1 cellular context compared by ENCODE assay signal in the genomic region with DNA sequence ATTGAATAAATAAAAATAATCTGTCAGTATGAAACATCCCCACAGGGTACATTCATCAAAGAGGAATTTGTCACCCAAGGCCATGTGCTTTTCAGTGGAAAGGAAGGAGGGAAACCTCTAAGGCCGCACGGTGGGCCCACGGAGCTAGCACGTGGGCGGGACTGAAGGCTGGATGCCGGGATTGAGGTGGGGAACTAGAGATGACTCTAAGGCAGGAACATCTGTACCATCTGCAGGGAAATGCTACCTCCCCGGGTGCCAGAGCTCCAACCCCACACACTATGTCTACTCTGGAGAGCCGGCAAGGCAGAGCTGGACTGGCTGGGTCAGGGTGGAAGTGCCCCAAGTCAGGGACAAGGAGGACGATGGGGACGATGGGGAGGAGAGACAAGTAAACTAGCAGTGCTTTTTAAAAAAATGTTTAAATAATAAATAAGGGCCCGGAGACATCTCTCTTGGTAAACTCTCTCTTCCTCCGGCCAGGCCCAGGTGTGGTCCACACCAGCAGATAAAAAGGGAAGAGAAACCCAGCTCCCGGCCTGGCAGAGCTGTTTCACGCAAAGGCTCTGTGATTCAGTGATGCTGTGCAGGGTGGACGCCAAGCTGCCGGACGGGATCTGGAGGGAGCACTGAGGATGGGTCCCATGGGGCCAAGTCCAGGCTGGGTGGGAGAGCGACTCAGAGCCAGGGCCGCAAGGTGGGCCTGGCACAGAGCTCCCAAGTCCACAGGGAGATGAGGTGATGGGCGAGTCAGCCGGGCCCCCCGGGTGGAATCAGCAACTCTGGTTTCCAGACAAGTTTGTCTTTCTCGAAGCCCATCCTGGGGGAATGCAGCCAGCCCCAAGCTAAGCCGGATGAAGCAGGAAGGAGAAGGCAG.
A peak's percentile ranks its signal among the peaks of the same experiment; 100 is the strongest.
TF ChIP-seq lines count a peak whose summit lies in the region.

No MANE protein-coding gene starts in this region.

TF ChIP-seq in K562, 482 proteins besides CTCF, POLR2A, EP300 and RAD21:
- TF ChIP-seq IRF2 (CRISPR knock-in tag; IDR thresholded peaks at IDR 0.05), result no peak
- TF ChIP-seq SRSF1 (IDR thresholded peaks at IDR 0.05; ENCODE audit: low read depth, low read length), result no peak
- TF ChIP-seq, protein P1, sequence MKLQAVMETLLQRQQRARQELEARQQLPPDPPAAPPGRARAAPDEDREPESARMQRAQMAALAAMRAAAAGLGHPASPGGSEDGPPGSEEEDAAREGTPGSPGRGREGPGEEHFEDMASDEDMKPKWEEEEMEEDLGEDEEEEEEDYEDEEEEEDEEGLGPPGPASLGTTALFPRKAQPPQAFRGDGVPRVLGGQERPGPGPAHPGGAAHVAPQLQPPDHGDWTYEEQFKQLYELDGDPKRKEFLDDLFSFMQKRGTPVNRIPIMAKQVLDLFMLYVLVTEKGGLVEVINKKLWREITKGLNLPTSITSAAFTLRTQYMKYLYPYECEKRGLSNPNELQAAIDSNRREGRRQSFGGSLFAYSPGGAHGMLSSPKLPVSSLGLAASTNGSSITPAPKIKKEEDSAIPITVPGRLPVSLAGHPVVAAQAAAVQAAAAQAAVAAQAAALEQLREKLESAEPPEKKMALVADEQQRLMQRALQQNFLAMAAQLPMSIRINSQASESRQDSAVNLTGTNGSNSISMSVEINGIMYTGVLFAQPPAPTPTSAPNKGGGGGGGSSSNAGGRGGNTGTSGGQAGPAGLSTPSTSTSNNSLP (IDR thresholded peaks at IDR 0.05; ENCODE audit: borderline replicate concordance, low read depth, low read length), result no peak
- TF ChIP-seq FOXA3 (CRISPR knock-in tag; conservative IDR thresholded peaks at IDR 0.05 in 1 of 2, IDR thresholded peaks at IDR 0.05 in 1 of 2), result no peak
- TF ChIP-seq EGR1 (conservative IDR thresholded peaks at IDR 0.05), result 0 out of 2 replicates have a peak, but pooled peaks have one; percentile 14
- TF ChIP-seq, protein P2, sequence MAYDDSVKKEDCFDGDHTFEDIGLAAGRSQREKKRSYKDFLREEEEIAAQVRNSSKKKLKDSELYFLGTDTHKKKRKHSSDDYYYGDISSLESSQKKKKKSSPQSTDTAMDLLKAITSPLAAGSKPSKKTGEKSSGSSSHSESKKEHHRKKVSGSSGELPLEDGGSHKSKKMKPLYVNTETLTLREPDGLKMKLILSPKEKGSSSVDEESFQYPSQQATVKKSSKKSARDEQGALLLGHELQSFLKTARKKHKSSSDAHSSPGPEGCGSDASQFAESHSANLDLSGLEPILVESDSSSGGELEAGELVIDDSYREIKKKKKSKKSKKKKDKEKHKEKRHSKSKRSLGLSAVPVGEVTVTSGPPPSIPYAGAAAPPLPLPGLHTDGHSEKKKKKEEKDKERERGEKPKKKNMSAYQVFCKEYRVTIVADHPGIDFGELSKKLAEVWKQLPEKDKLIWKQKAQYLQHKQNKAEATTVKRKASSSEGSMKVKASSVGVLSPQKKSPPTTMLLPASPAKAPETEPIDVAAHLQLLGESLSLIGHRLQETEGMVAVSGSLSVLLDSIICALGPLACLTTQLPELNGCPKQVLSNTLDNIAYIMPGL (CRISPR knock-in tag; IDR thresholded peaks at IDR 0.05), result no peak
- no peak for TF ChIP-seq TOE1 (IDR thresholded peaks at IDR 0.05; ENCODE audit: borderline replicate concordance)
- no peak for TF ChIP-seq TOE1 (CRISPR knock-in tag; IDR thresholded peaks at IDR 0.05; ENCODE audit: borderline replicate concordance, low read depth)
- no peak for TF ChIP-seq KLF13 (tag; IDR thresholded peaks at IDR 0.05; ENCODE audit: borderline replicate concordance, low read depth)
